ENCODE assay signal across 8 cellular contexts in the genomic region with DNA sequence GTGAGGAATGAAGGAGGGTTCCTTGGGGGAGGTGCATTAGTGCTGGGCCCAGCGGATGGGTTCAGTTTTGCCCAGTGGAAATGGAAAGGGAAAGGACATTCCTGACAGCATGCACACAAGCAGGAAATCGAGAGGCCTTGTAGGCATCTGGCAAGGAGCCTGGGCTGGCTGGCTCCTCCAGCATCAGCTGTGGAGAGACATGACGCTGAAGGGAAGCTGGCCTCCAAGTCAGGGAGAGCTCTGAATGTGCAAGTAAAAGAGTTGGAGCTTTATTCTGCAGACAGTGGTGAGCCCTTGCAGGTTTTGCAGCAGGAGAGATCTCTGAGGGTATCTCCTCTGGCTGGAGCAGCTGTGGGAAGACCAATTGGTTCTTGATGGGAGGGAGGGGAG.
DNase-seq lines count a peak whose midpoint lies in the region; ATAC-seq, FAIRE-seq and TF ChIP-seq lines count a peak whose summit lies in the region.

No MANE protein-coding gene starts in this region.

- CTCF ChIA-PET in activated CD8-positive, alpha-beta T cell treated with anti-CD3 and anti-CD28 coated beads for 36 hours (lab: Charles Lee), result no interaction called here

- H3K27ac ChIP-seq in WERI-Rb-1, result no peak overlapping the region
- peak overlapping the region; percentile 84 for H3K27ac ChIP-seq in psoas muscle

- H3K4me3 Mint-ChIP-seq in activated CD8-positive, alpha-beta T cell treated with anti-CD3 and anti-CD28 coated beads for 36 hours, result no peak overlapping the region

- peaks cover 7% of the 10 kb centered on the region for H3K4me1 Mint-ChIP-seq in activated CD8-positive, alpha-beta T cell treated with anti-CD3 and anti-CD28 coated beads for 36 hours (ENCODE audit: low read depth)

- H3K27me3 ChIP-seq in WERI-Rb-1 (ENCODE audit: insufficient read depth, low read depth, severe bottlenecking) (no peaks in the 10 kb centered on the region), psoas muscle (ENCODE audit: insufficient read depth in 3 of 3, low read length in 2 of 3) (no peaks in the 10 kb centered on the region)

- H3K36me3 ChIP-seq in WERI-Rb-1 (no peaks in the 10 kb centered on the region), psoas muscle (ENCODE audit: insufficient read depth in 1 of 2, low read depth in 1 of 2) (no peaks in the 10 kb centered on the region)

- ATAC-seq in psoas muscle (peak; percentile 92 to 95 (median 93)), HG02798 (IDR thresholded peaks at IDR 0.05; ENCODE audit: poor library complexity, unreplicated experiment) (no peak), HG03442 (IDR thresholded peaks at IDR 0.05; ENCODE audit: unreplicated experiment) (no peak)
- no peak for ATAC-seq in activated CD8-positive, alpha-beta T cell treated with anti-CD3 and anti-CD28 coated beads for 36 hours

- H3K27ac Mint-ChIP-seq in activated CD8-positive, alpha-beta T cell treated with anti-CD3 and anti-CD28 coated beads for 36 hours, result no peak overlapping the region

- no peaks in the 10 kb centered on the region for H3K36me3 Mint-ChIP-seq in activated CD8-positive, alpha-beta T cell treated with anti-CD3 and anti-CD28 coated beads for 36 hours (ENCODE audit: low read depth)

- H3K9me3 ChIP-seq in WERI-Rb-1 (ENCODE audit: severe bottlenecking), result peaks cover 5% of the 10 kb centered on the region
- peaks cover 6% of the 10 kb centered on the region for H3K9me3 ChIP-seq in psoas muscle

- intact Hi-C loops in psoas muscle (cut with DNase I), result loop anchor here in 1 of 2 donors (1.0 kb wide), 1 partner anchor 16 kb away; no protein-coding TSS in a partner anchor
- intact Hi-C loops in activated CD8-positive, alpha-beta T cell treated with anti-CD3 and anti-CD28 coated beads for 36 hours (cut with micrococcal nuclease), result no loop called here

- TF ChIP-seq CTCF in WERI-Rb-1 (IDR thresholded peaks at IDR 0.05; ENCODE audit: low read depth, low read length), result no peak
- TF ChIP-seq CTCF in psoas muscle (IDR thresholded peaks at IDR 0.05), result no peak
- no peak for TF ChIP-seq CTCF in activated CD8-positive, alpha-beta T cell treated with anti-CD3 and anti-CD28 coated beads for 36 hours (IDR thresholded peaks at IDR 0.05)

- no peak overlapping the region for H3K4me3 ChIP-seq in WERI-Rb-1 (ENCODE audit: low read depth, low read length)
- H3K4me3 ChIP-seq in psoas muscle, result no peak overlapping the region

- H3K9me3 Mint-ChIP-seq in activated CD8-positive, alpha-beta T cell treated with anti-CD3 and anti-CD28 coated beads for 36 hours, result no peaks in the 10 kb centered on the region

- POLR2A ChIA-PET in activated CD8-positive, alpha-beta T cell treated with anti-CD3 and anti-CD28 coated beads for 36 hours (lab: Charles Lee), result interaction anchor here (0.7 to 0.9 kb wide), 2 partner anchors 9 to 18 kb away, joined by 3 read pairs; no protein-coding TSS in a partner anchor

- DNase-seq in DMS79 treated with DMSO at 0.1 percent for 48 hours (lab: John Stamatoyannopoulos, UW) (peak; percentile 29), WERI-Rb-1 (peak; percentile 5), glomerular endothelial cell (ENCODE audit: extremely low read depth, low read depth, low spot score) (peak; percentile 22), psoas muscle (peak; percentile 87 to 94), GM19239 (ENCODE audit: insufficient read length, low spot score) (no peak)
- no peak for DNase-seq in activated CD8-positive, alpha-beta T cell treated with anti-CD3 and anti-CD28 coated beads for 36 hours

- FAIRE-seq in GM19239 (lab: Jason Lieb, UNC), result no peak

- H3K27me3 Mint-ChIP-seq in activated CD8-positive, alpha-beta T cell treated with anti-CD3 and anti-CD28 coated beads for 36 hours, result no peaks in the 10 kb centered on the region

- H3K4me1 ChIP-seq in psoas muscle, result peaks cover 34% of the 10 kb centered on the region

- 6 to 13% (median 9%) methylated on average over 3 of the region's 3 CpGs for WGBS in psoas muscle, 3 donors

Comparison
In these comparisons a context has a peak if more than half of its experiments do, and no peak if none do; other contexts are left out.
1. DNase-seq: peak in DMS79 treated with DMSO at 0.1 percent for 48 hours (single experiment), WERI-Rb-1 (single experiment), glomerular endothelial cell (single experiment) and psoas muscle (2 of 2); none in activated CD8-positive, alpha-beta T cell treated with anti-CD3 and anti-CD28 coated beads for 36 hours (single experiment) and GM19239 (single experiment).
2. ATAC-seq: peak in psoas muscle (4 of 4); none in HG02798 (single experiment), activated CD8-positive, alpha-beta T cell treated with anti-CD3 and anti-CD28 coated beads for 36 hours (single experiment) and HG03442 (single experiment).